ENCODE assay signal across 1 cellular context in the genomic region with DNA sequence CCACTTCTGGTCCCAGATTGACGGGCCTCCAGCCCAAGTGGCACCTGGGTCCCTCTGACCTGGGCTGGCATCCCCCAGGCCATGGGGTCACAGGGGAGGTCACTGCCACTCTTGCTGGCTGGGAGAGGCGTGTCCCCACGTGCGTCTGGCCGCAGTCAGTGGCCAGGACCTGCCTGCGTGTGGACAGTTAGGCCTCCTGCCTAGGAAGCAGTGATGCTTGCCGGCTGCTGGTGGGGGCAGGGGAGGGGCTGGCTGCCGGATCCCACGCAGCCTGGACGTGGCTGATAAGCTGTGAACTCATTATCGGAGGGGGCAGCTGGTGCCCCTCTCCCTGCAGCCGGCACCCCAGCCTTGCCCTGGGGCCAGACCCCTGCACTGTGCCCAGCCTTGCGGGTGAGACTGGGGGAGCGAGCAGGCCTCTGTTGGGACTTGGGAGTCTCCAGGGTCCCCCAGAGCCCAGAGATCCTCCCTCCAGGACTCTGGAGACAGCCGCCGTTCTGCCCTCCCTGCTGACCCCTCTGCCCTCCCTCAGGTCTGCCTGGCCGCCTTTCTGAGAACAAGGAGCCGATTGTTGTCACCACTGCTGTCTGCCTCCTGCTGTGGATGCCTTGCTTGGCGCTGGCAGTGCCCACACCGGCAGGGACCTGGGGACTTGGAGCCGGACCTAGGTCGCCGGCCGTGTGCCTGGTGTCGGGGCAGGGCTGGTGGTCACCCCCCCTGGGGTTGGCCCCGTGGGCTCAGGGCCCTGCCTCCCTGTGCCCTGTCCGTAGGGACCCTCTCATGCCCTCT.
A peak's percentile ranks its signal among the peaks of the same experiment; 100 is the strongest.
TF ChIP-seq lines count a peak whose summit lies in the region.

No MANE protein-coding gene starts in this region.

TF ChIP-seq in HepG2, 621 proteins besides CTCF, POLR2A, EP300 and RAD21 (continued from another document and continues in another):
- TF ChIP-seq, protein P1, sequence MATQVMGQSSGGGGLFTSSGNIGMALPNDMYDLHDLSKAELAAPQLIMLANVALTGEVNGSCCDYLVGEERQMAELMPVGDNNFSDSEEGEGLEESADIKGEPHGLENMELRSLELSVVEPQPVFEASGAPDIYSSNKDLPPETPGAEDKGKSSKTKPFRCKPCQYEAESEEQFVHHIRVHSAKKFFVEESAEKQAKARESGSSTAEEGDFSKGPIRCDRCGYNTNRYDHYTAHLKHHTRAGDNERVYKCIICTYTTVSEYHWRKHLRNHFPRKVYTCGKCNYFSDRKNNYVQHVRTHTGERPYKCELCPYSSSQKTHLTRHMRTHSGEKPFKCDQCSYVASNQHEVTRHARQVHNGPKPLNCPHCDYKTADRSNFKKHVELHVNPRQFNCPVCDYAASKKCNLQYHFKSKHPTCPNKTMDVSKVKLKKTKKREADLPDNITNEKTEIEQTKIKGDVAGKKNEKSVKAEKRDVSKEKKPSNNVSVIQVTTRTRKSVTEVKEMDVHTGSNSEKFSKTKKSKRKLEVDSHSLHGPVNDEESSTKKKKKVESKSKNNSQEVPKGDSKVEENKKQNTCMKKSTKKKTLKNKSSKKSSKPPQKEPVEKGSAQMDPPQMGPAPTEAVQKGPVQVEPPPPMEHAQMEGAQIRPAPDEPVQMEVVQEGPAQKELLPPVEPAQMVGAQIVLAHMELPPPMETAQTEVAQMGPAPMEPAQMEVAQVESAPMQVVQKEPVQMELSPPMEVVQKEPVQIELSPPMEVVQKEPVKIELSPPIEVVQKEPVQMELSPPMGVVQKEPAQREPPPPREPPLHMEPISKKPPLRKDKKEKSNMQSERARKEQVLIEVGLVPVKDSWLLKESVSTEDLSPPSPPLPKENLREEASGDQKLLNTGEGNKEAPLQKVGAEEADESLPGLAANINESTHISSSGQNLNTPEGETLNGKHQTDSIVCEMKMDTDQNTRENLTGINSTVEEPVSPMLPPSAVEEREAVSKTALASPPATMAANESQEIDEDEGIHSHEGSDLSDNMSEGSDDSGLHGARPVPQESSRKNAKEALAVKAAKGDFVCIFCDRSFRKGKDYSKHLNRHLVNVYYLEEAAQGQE (IDR thresholded peaks at IDR 0.05; ENCODE audit: borderline replicate concordance in 1 of 2, low read depth in 1 of 2, low read length in 2 of 2), result no peak
- TF ChIP-seq, protein P2, sequence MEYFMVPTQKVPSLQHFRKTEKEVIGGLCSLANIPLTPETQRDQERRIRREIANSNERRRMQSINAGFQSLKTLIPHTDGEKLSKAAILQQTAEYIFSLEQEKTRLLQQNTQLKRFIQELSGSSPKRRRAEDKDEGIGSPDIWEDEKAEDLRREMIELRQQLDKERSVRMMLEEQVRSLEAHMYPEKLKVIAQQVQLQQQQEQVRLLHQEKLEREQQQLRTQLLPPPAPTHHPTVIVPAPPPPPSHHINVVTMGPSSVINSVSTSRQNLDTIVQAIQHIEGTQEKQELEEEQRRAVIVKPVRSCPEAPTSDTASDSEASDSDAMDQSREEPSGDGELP (IDR thresholded peaks at IDR 0.05; ENCODE audit: borderline replicate concordance, low read depth), result no peak
- TF ChIP-seq, protein P3, sequence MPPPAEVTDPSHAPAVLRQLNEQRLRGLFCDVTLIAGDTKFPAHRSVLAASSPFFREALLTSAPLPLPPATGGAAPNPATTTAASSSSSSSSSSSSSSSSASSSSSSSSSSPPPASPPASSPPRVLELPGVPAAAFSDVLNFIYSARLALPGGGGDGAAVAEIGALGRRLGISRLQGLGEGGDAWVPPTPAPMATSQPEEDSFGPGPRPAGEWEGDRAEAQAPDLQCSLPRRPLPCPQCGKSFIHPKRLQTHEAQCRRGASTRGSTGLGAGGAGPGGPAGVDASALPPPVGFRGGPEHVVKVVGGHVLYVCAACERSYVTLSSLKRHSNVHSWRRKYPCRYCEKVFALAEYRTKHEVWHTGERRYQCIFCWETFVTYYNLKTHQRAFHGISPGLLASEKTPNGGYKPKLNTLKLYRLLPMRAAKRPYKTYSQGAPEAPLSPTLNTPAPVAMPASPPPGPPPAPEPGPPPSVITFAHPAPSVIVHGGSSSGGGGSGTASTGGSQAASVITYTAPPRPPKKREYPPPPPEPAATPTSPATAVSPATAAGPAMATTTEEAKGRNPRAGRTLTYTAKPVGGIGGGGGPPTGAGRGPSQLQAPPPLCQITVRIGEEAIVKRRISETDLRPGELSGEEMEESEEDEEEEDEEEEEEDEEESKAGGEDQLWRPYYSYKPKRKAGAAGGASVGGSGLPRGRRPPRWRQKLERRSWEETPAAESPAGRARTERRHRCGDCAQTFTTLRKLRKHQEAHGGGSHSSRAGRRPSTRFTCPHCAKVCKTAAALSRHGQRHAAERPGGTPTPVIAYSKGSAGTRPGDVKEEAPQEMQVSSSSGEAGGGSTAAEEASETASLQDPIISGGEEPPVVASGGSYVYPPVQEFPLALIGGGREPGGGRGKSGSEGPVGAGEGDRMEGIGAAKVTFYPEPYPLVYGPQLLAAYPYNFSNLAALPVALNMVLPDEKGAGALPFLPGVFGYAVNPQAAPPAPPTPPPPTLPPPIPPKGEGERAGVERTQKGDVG (CRISPR knock-in tag; IDR thresholded peaks at IDR 0.05; ENCODE audit: borderline replicate concordance), result 0 out of 2 replicates have a peak, but pooled peaks have one; percentile 54
- TF ChIP-seq SYNCRIP (IDR thresholded peaks at IDR 0.05; ENCODE audit: insufficient read depth, low read depth, low read length) (no peak), DMAP1 (CRISPR knock-in tag; IDR thresholded peaks at IDR 0.05) (no peak), ZBTB7B (CRISPR knock-in tag; IDR thresholded peaks at IDR 0.05) (0 out of 2 replicates have a peak, but pooled peaks have one; percentile 4), SP140L (CRISPR knock-in tag; IDR thresholded peaks at IDR 0.05; ENCODE audit: borderline replicate concordance) (no peak), ZNF383 (CRISPR knock-in tag; IDR thresholded peaks at IDR 0.05; ENCODE audit: borderline replicate concordance) (no peak), CHD2 (IDR thresholded peaks at IDR 0.05; ENCODE audit: low read depth, low read length) (no peak), KMT2A (CRISPR knock-in tag; IDR thresholded peaks at IDR 0.05) (no peak), HIVEP1 (CRISPR knock-in tag; IDR thresholded peaks at IDR 0.05) (0 out of 2 replicates have a peak, but pooled peaks have one; percentile 56), ZNF274 (CRISPR knock-in tag; IDR thresholded peaks at IDR 0.05) (no peak), XBP1 (CRISPR knock-in tag; IDR thresholded peaks at IDR 0.05) (no peak), ZNF350 (CRISPR knock-in tag; IDR thresholded peaks at IDR 0.05; ENCODE audit: borderline replicate concordance, low read depth) (0 out of 2 replicates have a peak, but pooled peaks have one; percentile 11), KLF9 (CRISPR knock-in tag; IDR thresholded peaks at IDR 0.05; ENCODE audit: low read depth) (no peak), ZNF17 (CRISPR knock-in tag; IDR thresholded peaks at IDR 0.05) (no peak), RARG (CRISPR knock-in tag; IDR thresholded peaks at IDR 0.05; ENCODE audit: low read depth) (no peak), KDM6A (CRISPR knock-in tag; IDR thresholded peaks at IDR 0.05; ENCODE audit: low read depth) (no peak), ZMYM3 (CRISPR knock-in tag; IDR thresholded peaks at IDR 0.05) (no peak), KLF11 (CRISPR knock-in tag; IDR thresholded peaks at IDR 0.05) (no peak), ZNF772 (CRISPR knock-in tag; IDR thresholded peaks at IDR 0.05) (0 out of 2 replicates have a peak, but pooled peaks have one; percentile 35), ZNF670 (CRISPR knock-in tag; IDR thresholded peaks at IDR 0.05; ENCODE audit: borderline replicate concordance) (no peak), ZNF20 (CRISPR knock-in tag; IDR thresholded peaks at IDR 0.05) (no peak), HNRNPL (IDR thresholded peaks at IDR 0.05; ENCODE audit: low read depth, low read length) (peak; percentile 100), ZNF839 (CRISPR knock-in tag; IDR thresholded peaks at IDR 0.05; ENCODE audit: borderline replicate concordance) (no peak), NFE2 (CRISPR knock-in tag; IDR thresholded peaks at IDR 0.05) (no peak), SIX4 (CRISPR knock-in tag; IDR thresholded peaks at IDR 0.05) (no peak), NR3C1 (CRISPR knock-in tag; IDR thresholded peaks at IDR 0.05) (no peak), ZNF496 (CRISPR knock-in tag; IDR thresholded peaks at IDR 0.05; ENCODE audit: insufficient replicate concordance) (no peak), ZNF124 (CRISPR knock-in tag; IDR thresholded peaks at IDR 0.05) (no peak), HMG20B (CRISPR knock-in tag; conservative IDR thresholded peaks at IDR 0.05) (no peak), NFE2L1 (CRISPR knock-in tag; IDR thresholded peaks at IDR 0.05; ENCODE audit: borderline replicate concordance) (no peak), IKZF4 (CRISPR knock-in tag; IDR thresholded peaks at IDR 0.05; ENCODE audit: borderline replicate concordance, low read depth, not compliant biosample characterization) (no peak), ZKSCAN5 (CRISPR knock-in tag; IDR thresholded peaks at IDR 0.05) (no peak), SP2 (CRISPR knock-in tag; IDR thresholded peaks at IDR 0.05) (no peak), NR2C2 (CRISPR knock-in tag; IDR thresholded peaks at IDR 0.05; ENCODE audit: borderline replicate concordance) (no peak), ZNF207 (IDR thresholded peaks at IDR 0.05; ENCODE audit: borderline replicate concordance) (no peak), FOXK1 (CRISPR knock-in tag; IDR thresholded peaks at IDR 0.05; ENCODE audit: borderline replicate concordance, low read depth) (no peak), SMARCC2 (IDR thresholded peaks at IDR 0.05) (no peak)
- TF ChIP-seq, protein P4, sequence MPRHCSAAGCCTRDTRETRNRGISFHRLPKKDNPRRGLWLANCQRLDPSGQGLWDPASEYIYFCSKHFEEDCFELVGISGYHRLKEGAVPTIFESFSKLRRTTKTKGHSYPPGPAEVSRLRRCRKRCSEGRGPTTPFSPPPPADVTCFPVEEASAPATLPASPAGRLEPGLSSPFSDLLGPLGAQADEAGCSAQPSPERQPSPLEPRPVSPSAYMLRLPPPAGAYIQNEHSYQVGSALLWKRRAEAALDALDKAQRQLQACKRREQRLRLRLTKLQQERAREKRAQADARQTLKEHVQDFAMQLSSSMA (CRISPR knock-in tag; IDR thresholded peaks at IDR 0.05), result no peak
- TF ChIP-seq, protein P5, sequence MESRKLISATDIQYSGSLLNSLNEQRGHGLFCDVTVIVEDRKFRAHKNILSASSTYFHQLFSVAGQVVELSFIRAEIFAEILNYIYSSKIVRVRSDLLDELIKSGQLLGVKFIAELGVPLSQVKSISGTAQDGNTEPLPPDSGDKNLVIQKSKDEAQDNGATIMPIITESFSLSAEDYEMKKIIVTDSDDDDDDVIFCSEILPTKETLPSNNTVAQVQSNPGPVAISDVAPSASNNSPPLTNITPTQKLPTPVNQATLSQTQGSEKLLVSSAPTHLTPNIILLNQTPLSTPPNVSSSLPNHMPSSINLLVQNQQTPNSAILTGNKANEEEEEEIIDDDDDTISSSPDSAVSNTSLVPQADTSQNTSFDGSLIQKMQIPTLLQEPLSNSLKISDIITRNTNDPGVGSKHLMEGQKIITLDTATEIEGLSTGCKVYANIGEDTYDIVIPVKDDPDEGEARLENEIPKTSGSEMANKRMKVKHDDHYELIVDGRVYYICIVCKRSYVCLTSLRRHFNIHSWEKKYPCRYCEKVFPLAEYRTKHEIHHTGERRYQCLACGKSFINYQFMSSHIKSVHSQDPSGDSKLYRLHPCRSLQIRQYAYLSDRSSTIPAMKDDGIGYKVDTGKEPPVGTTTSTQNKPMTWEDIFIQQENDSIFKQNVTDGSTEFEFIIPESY (CRISPR knock-in tag; IDR thresholded peaks at IDR 0.05), result peak; percentile 78
- TF ChIP-seq, protein P6, sequence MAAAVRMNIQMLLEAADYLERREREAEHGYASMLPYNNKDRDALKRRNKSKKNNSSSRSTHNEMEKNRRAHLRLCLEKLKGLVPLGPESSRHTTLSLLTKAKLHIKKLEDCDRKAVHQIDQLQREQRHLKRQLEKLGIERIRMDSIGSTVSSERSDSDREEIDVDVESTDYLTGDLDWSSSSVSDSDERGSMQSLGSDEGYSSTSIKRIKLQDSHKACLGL (CRISPR knock-in tag; IDR thresholded peaks at IDR 0.05), result 0 out of 2 replicates have a peak, but pooled peaks have one; percentile 12
- TF ChIP-seq, protein P7, sequence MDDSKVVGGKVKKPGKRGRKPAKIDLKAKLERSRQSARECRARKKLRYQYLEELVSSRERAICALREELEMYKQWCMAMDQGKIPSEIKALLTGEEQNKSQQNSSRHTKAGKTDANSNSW (CRISPR knock-in tag; IDR thresholded peaks at IDR 0.05; ENCODE audit: borderline replicate concordance), result no peak
- TF ChIP-seq, protein P8, sequence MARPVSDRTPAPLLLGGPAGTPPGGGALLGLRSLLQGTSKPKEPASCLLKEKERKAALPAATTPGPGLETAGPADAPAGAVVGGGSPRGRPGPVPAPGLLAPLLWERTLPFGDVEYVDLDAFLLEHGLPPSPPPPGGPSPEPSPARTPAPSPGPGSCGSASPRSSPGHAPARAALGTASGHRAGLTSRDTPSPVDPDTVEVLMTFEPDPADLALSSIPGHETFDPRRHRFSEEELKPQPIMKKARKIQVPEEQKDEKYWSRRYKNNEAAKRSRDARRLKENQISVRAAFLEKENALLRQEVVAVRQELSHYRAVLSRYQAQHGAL (CRISPR knock-in tag; IDR thresholded peaks at IDR 0.05; ENCODE audit: not compliant biosample characterization), result no peak
- TF ChIP-seq, protein P9, sequence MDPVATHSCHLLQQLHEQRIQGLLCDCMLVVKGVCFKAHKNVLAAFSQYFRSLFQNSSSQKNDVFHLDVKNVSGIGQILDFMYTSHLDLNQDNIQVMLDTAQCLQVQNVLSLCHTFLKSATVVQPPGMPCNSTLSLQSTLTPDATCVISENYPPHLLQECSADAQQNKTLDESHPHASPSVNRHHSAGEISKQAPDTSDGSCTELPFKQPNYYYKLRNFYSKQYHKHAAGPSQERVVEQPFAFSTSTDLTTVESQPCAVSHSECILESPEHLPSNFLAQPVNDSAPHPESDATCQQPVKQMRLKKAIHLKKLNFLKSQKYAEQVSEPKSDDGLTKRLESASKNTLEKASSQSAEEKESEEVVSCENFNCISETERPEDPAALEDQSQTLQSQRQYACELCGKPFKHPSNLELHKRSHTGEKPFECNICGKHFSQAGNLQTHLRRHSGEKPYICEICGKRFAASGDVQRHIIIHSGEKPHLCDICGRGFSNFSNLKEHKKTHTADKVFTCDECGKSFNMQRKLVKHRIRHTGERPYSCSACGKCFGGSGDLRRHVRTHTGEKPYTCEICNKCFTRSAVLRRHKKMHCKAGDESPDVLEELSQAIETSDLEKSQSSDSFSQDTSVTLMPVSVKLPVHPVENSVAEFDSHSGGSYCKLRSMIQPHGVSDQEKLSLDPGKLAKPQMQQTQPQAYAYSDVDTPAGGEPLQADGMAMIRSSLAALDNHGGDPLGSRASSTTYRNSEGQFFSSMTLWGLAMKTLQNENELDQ (CRISPR knock-in tag; IDR thresholded peaks at IDR 0.05; ENCODE audit: borderline replicate concordance), result no peak
